Comparison of ENCODE assay signal across 8 cellular contexts in genomic region chr15:31650054-31650701, GRCh38.
DNase-seq lines count a peak whose midpoint lies in the region; ATAC-seq, FAIRE-seq and TF ChIP-seq lines count a peak whose summit lies in the region.
"Not testable (repeated sequence)": the region's sequence is repeated elsewhere in the genome, so short reads cannot be mapped to it uniquely, and the experiment has no call there.

No MANE protein-coding gene starts in this region.

- not testable (repeated sequence) for TF ChIP-seq POLR2A in H54 (IDR thresholded peaks at IDR 0.05; ENCODE audit: low read depth, low read length); gastrocnemius medialis (IDR thresholded peaks at IDR 0.05)

- in situ Hi-C loops in gastrocnemius medialis (cut with MboI; ENCODE audit: low sequenced_read_pairs in 4 of 4): loop anchor here in 1 of 4 donors (10.0 kb wide), 1 partner anchor 215 kb away; no protein-coding TSS in a partner anchor

- H3K36me3 Mint-ChIP-seq in activated T-cell treated with anti-CD3 and anti-CD28 coated beads, Interleukin-2, amount 50 U/mL, for 72 hours (ENCODE audit: insufficient read depth in 2 of 2): not testable (repeated sequence)

- not testable (repeated sequence) for H3K27me3 Mint-ChIP-seq in activated T-cell treated with anti-CD3 and anti-CD28 coated beads, Interleukin-2, amount 50 U/mL, for 72 hours (ENCODE audit: low read depth)

- not testable (repeated sequence) for H3K4me1 Mint-ChIP-seq in activated T-cell treated with anti-CD3 and anti-CD28 coated beads, Interleukin-2, amount 50 U/mL, for 72 hours (ENCODE audit: low read depth)

- DNase-seq in AG09319 (ENCODE audit: extremely low read depth, low read depth); H54 (ENCODE audit: insufficient read length, low spot score): not testable (repeated sequence)
- peak; percentile 29 to 47 for DNase-seq in activated T-cell treated with anti-CD3 and anti-CD28 coated beads, Interleukin-2, amount 50 U/mL, for 72 hours
- peak; percentile 36 for DNase-seq in colonic mucosa
- peak; percentile 80 for DNase-seq in kidney
- peak; percentile 20 to 44 for DNase-seq in gastrocnemius medialis
- peak; percentile 36 for DNase-seq in stimulated activated CD8-positive, alpha-beta memory T cell treated with anti-CD3 and anti-CD28 coated beads, Interleukin-4, amount 100 ng/mL, for 24 hours (ENCODE audit: low read depth)

- H3K9me3 ChIP-seq in colonic mucosa; kidney (ENCODE audit: control insufficient read depth in 1 of 2, low read length in 2 of 2); gastrocnemius medialis: not testable (repeated sequence)

- peak; percentile 84 for FAIRE-seq in H54 (lab: Jason Lieb, UNC)
- peak; percentile 77 for FAIRE-seq in TTC549 (lab: Jason Lieb, UNC)
- peak; percentile 59 for FAIRE-seq in kidney (lab: Jason Lieb, UNC)

- not testable (repeated sequence) for H3K27ac Mint-ChIP-seq in activated T-cell treated with anti-CD3 and anti-CD28 coated beads, Interleukin-2, amount 50 U/mL, for 72 hours

- ATAC-seq in activated T-cell treated with anti-CD3 and anti-CD28 coated beads, Interleukin-2, amount 50 U/mL, for 72 hours (replicated peaks in 1 of 2): peak; percentile 47 to 51
- peak; percentile 69 to 81 for ATAC-seq in gastrocnemius medialis

- not testable (repeated sequence) for H3K27ac ChIP-seq in colonic mucosa; kidney (ENCODE audit: low read depth in 2 of 2, low read length in 2 of 2); gastrocnemius medialis

- H3K4me3 ChIP-seq in colonic mucosa; kidney (ENCODE audit: low read length in 2 of 2); gastrocnemius medialis: not testable (repeated sequence)

- not testable (repeated sequence) for H3K27me3 ChIP-seq in colonic mucosa, gastrocnemius medialis

- H3K4me3 Mint-ChIP-seq in activated T-cell treated with anti-CD3 and anti-CD28 coated beads, Interleukin-2, amount 50 U/mL, for 72 hours: not testable (repeated sequence)

- not testable (repeated sequence) for H3K9ac ChIP-seq in colonic mucosa (ENCODE audit: low read depth in 2 of 2, low read length in 2 of 2); kidney (ENCODE audit: low read length in 2 of 2)

- H3K9me3 Mint-ChIP-seq in activated T-cell treated with anti-CD3 and anti-CD28 coated beads, Interleukin-2, amount 50 U/mL, for 72 hours: not testable (repeated sequence)

- not testable (repeated sequence) for H3K36me3 ChIP-seq in colonic mucosa; kidney (ENCODE audit: control insufficient read depth in 1 of 2, insufficient read depth in 2 of 2, low read length in 2 of 2); gastrocnemius medialis

- intact Hi-C loops in colonic mucosa (cut with DNase I); kidney (cut with DNase I): not testable (repeated sequence)
- intact Hi-C loops in gastrocnemius medialis (cut with DNase I; ENCODE audit: low total_unique reads): loop anchor here (10.0 kb wide), 1 partner anchor 215 kb away; no protein-coding TSS in a partner anchor

- TF ChIP-seq CTCF in AG09319 (IDR thresholded peaks at IDR 0.05; ENCODE audit: low read depth, low read length) (peak; percentile 15), kidney (IDR thresholded peaks at IDR 0.05; ENCODE audit: borderline replicate concordance, extremely low read depth, insufficient read depth) (peak; percentile 39), gastrocnemius medialis (IDR thresholded peaks at IDR 0.05 in 4 of 5, conservative IDR thresholded peaks at IDR 0.05 in 1 of 5) (peak in 2 of 5 experiments; percentile 40 to 49)
- TF ChIP-seq CTCF in colonic mucosa (IDR thresholded peaks at IDR 0.05): not testable (repeated sequence)

- not testable (repeated sequence) for H3K4me1 ChIP-seq in colonic mucosa; kidney (ENCODE audit: control insufficient read depth in 1 of 2, insufficient read depth in 1 of 2, low read depth in 1 of 2, low read length in 2 of 2); gastrocnemius medialis
